Comparison of ENCODE assay signal across 1 cellular context in genomic region chr2:165791811-165792454, GRCh38.
TF ChIP-seq lines count a peak whose summit lies in the region.

No MANE protein-coding gene starts in this region.

TF ChIP-seq in WTC11, 78 proteins besides CTCF, POLR2A, EP300 and RAD21 (continued from another document):
- TF ChIP-seq ZSCAN18 (CRISPR knock-in tag; IDR thresholded peaks at IDR 0.05) (no peak), HMGXB4 (CRISPR knock-in tag; IDR thresholded peaks at IDR 0.05) (no peak), ETV6 (CRISPR knock-in tag; IDR thresholded peaks at IDR 0.05) (no peak), EMX1 (CRISPR knock-in tag; IDR thresholded peaks at IDR 0.05) (no peak)
TF ChIP-seq in WTC11: peak in this region for 0.
